ENCODE assay signal across 1 cellular context in genomic region chr20:51569815-51570741, GRCh38.
TF ChIP-seq lines count a peak whose summit lies in the region.

No MANE protein-coding gene starts in this region.

TF ChIP-seq in GM23338, 12 proteins besides CTCF, POLR2A, EP300 and RAD21 (continued from another document):
- TF ChIP-seq ZNF462 (CRISPR knock-in tag; IDR thresholded peaks at IDR 0.05), result no peak
- no peak for TF ChIP-seq POLR2AphosphoS5 (IDR thresholded peaks at IDR 0.05; ENCODE audit: low read depth)
- no peak for TF ChIP-seq ETS1 (IDR thresholded peaks at IDR 0.05)
- no peak for TF ChIP-seq EZH2phosphoT487 (IDR thresholded peaks at IDR 0.05; ENCODE audit: unreplicated experiment)
- no peak for TF ChIP-seq NANOG (IDR thresholded peaks at IDR 0.05; ENCODE audit: borderline replicate concordance)
- no peak for TF ChIP-seq EZH2 (IDR thresholded peaks at IDR 0.05; ENCODE audit: low read depth, unreplicated experiment)
